ENCODE assay signal across 19 cellular contexts in the genomic region with DNA sequence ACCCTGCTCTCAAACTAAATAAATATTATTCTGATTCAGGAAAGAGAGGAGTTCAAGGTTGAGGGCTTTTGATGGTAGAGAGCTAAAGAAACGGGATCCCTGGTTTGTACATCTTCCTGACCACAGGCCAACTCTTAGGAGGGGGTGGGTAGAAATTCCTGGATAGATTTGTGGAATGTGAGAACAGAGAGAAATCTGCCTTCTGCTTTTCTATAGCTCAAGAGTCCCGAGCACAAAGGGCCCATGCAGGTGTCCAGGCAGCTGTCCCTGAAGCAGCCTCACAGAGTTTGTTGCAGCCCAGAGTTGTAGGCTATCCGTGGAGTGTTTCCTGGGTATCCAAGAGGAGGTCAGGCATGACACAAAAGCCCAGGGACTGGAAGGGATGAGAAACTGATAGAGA.
DNase-seq lines count a peak whose midpoint lies in the region; ATAC-seq, FAIRE-seq and TF ChIP-seq lines count a peak whose summit lies in the region.
"Had no signal": no experiment of that assay in that cellular context is flagged by ENCODE, and none has a peak within 500 bp of the region (broad histone marks: within the 10 kb centered on the region; RNA-seq: fewer than 3 reads in every experiment).

No MANE protein-coding gene starts in this region.

- ATAC-seq in HG02981 (IDR thresholded peaks at IDR 0.05; ENCODE audit: unreplicated experiment): no peak

- H3K27ac ChIP-seq in SJSA1: peak overlapping the region; percentile 52
- no peak overlapping the region for H3K27ac ChIP-seq in hepatocyte
- H3K27ac ChIP-seq in smooth muscle cell (ENCODE audit: low read depth): peak overlapping the region; percentile 80
- H3K27ac ChIP-seq: 22Rv1, BLaER1, Peyer's patch had no signal

- H3K4me2 ChIP-seq in hepatocyte: peak overlapping the region; percentile 42
- H3K4me2 ChIP-seq in smooth muscle cell: peak overlapping the region; percentile 80
- H3K4me2 ChIP-seq: BLaER1 had no signal

- TF ChIP-seq CTCF in hepatocyte (IDR thresholded peaks at IDR 0.05; ENCODE audit: poor library complexity): no peak
- no peak for TF ChIP-seq CTCF in smooth muscle cell (IDR thresholded peaks at IDR 0.05; ENCODE audit: borderline replicate concordance, insufficient read depth, poor library complexity, severe bottlenecking)

- peak; percentile 75 for DNase-seq in DMS53 (lab: John Stamatoyannopoulos, UW)
- no peak for DNase-seq in DMS53 treated with DMSO at 0.1 percent for 48 hours (lab: John Stamatoyannopoulos, UW; ENCODE audit: unreplicated experiment)
- peak in 1 of 2 experiments; percentile 11 for DNase-seq in SJSA1 (ENCODE audit: low read depth in 1 of 2, low spot score in 2 of 2)
- no peak for DNase-seq in hepatocyte (ENCODE audit: low spot score)
- no peak for DNase-seq in smooth muscle cell (lab: John Stamatoyannopoulos, UW; ENCODE audit: unreplicated experiment)
- DNase-seq in SW 1271 (lab: John Stamatoyannopoulos, UW): no peak
- DNase-seq in RCC 7860 (ENCODE audit: low spot score): no peak
- DNase-seq: CD8-positive, alpha-beta memory T cell; DMS 273 treated with DMSO at 0.1 percent for 48 hours; NCI-H1417; NCI-H1930; NCI-H510A treated with DMSO at 0.1 percent for 48 hours; Peyer's patch; SIG-M5 had no signal

- WGBS in hepatocyte (ENCODE audit: low lambda C conversion rate, missing lambda C conversion rate): 71% methylated on average over 3 of the region's 3 CpGs
- WGBS in smooth muscle cell (ENCODE audit: low lambda C conversion rate): 55% methylated on average over 3 of the region's 3 CpGs

- H3K4me1 ChIP-seq in SJSA1 (replicated peaks): peaks cover 38% of the 10 kb centered on the region
- H3K4me1 ChIP-seq in hepatocyte (ENCODE audit: insufficient read depth): peaks cover 14% of the 10 kb centered on the region
- H3K4me1 ChIP-seq in smooth muscle cell (ENCODE audit: low read depth): peaks cover 52% of the 10 kb centered on the region
- H3K4me1 ChIP-seq: BLaER1, HAP-1, Peyer's patch had no signal

- H3K4me3 ChIP-seq in SJSA1 (no peak overlapping the region), hepatocyte (no peak overlapping the region), smooth muscle cell (no peak overlapping the region)
- H3K4me3 ChIP-seq: BLaER1, HAP-1, Peyer's patch had no signal

- H4K20me1 ChIP-seq in hepatocyte (ENCODE audit: insufficient read depth, poor library complexity, severe bottlenecking): no peaks in the 10 kb centered on the region
- no peaks in the 10 kb centered on the region for H4K20me1 ChIP-seq in smooth muscle cell (ENCODE audit: low read depth)
- H4K20me1 ChIP-seq: BLaER1 had no signal

- no peak overlapping the region for H3K9ac ChIP-seq in smooth muscle cell (ENCODE audit: low read depth)
- H3K9ac ChIP-seq: BLaER1 had no signal

- H3K36me3 ChIP-seq in SJSA1 (no peaks in the 10 kb centered on the region), hepatocyte (replicated peaks; ENCODE audit: insufficient read depth, low read depth) (no peaks in the 10 kb centered on the region), smooth muscle cell (ENCODE audit: low read depth) (no peaks in the 10 kb centered on the region)
- H3K36me3 ChIP-seq: BLaER1, HAP-1, Peyer's patch had no signal

- H3K79me2 ChIP-seq in hepatocyte (no peaks in the 10 kb centered on the region), smooth muscle cell (ENCODE audit: low read depth) (peaks cover 5% of the 10 kb centered on the region)

- H3K9me2 ChIP-seq in hepatocyte (replicated peaks; ENCODE audit: insufficient read depth): no peaks in the 10 kb centered on the region

- H2AFZ ChIP-seq in hepatocyte: no peak overlapping the region
- peak overlapping the region; percentile 17 for H2AFZ ChIP-seq in smooth muscle cell (ENCODE audit: low read depth)

- H3F3A ChIP-seq in smooth muscle cell (ENCODE audit: low read depth): peaks cover 16% of the 10 kb centered on the region

- no peaks in the 10 kb centered on the region for H3K27me3 ChIP-seq in SJSA1 (replicated peaks)
- no peaks in the 10 kb centered on the region for H3K27me3 ChIP-seq in hepatocyte
- no peaks in the 10 kb centered on the region for H3K27me3 ChIP-seq in smooth muscle cell (ENCODE audit: low read depth)
- H3K27me3 ChIP-seq: BLaER1, Peyer's patch had no signal

- FAIRE-seq in RCC 7860 (lab: Jason Lieb, UNC): no peak
- FAIRE-seq: GM18507 had no signal

- no peaks in the 10 kb centered on the region for H3K9me3 ChIP-seq in SJSA1 (replicated peaks)
- no peaks in the 10 kb centered on the region for H3K9me3 ChIP-seq in hepatocyte (ENCODE audit: low read depth)
- H3K9me3 ChIP-seq in smooth muscle cell (replicated peaks; ENCODE audit: low read depth): no peaks in the 10 kb centered on the region
- H3K9me3 ChIP-seq: BLaER1, HAP-1, Peyer's patch had no signal
